ENCODE assay signal across 1 cellular context in the genomic region with DNA sequence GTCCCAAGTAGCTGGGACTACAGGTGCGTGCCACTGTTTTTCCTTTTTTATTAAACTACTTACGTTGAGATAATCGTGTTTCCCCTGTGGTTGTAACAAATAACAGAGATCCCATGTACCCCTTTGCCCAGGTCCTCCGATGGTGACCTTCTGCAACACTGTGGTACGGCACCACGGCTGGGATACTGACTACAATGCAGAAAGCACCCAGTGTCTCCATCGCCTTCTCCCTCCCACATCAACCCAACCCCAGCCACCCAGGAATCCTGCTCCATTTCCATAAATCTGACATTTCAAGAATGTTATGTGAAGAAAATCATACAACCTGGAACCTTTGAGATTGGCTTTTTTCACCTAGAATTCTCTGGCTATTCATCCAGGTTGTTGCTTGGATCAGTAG.
TF ChIP-seq lines count a peak whose summit lies in the region.

No MANE protein-coding gene starts in this region.

TF ChIP-seq in WTC11, 78 proteins besides CTCF, POLR2A, EP300 and RAD21 (continued from another document):
- no peak for TF ChIP-seq RELA (CRISPR knock-in tag; IDR thresholded peaks at IDR 0.05; ENCODE audit: borderline replicate concordance)
- TF ChIP-seq, protein P1, sequence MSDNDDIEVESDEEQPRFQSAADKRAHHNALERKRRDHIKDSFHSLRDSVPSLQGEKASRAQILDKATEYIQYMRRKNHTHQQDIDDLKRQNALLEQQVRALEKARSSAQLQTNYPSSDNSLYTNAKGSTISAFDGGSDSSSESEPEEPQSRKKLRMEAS (CRISPR knock-in tag; IDR thresholded peaks at IDR 0.05), result no peak
- TF ChIP-seq TEAD1 (CRISPR knock-in tag; IDR thresholded peaks at IDR 0.05), result no peak
- TF ChIP-seq, protein P2, sequence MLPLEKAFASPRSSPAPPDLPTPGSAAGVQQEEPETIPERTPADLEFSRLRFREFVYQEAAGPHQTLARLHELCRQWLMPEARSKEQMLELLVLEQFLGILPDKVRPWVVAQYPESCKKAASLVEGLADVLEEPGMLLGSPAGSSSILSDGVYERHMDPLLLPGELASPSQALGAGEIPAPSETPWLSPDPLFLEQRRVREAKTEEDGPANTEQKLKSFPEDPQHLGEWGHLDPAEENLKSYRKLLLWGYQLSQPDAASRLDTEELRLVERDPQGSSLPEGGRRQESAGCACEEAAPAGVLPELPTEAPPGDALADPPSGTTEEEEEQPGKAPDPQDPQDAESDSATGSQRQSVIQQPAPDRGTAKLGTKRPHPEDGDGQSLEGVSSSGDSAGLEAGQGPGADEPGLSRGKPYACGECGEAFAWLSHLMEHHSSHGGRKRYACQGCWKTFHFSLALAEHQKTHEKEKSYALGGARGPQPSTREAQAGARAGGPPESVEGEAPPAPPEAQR (CRISPR knock-in tag; IDR thresholded peaks at IDR 0.05), result no peak
- TF ChIP-seq, protein P3, sequence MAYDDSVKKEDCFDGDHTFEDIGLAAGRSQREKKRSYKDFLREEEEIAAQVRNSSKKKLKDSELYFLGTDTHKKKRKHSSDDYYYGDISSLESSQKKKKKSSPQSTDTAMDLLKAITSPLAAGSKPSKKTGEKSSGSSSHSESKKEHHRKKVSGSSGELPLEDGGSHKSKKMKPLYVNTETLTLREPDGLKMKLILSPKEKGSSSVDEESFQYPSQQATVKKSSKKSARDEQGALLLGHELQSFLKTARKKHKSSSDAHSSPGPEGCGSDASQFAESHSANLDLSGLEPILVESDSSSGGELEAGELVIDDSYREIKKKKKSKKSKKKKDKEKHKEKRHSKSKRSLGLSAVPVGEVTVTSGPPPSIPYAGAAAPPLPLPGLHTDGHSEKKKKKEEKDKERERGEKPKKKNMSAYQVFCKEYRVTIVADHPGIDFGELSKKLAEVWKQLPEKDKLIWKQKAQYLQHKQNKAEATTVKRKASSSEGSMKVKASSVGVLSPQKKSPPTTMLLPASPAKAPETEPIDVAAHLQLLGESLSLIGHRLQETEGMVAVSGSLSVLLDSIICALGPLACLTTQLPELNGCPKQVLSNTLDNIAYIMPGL (CRISPR knock-in tag; IDR thresholded peaks at IDR 0.05), result no peak
- TF ChIP-seq, protein P4, sequence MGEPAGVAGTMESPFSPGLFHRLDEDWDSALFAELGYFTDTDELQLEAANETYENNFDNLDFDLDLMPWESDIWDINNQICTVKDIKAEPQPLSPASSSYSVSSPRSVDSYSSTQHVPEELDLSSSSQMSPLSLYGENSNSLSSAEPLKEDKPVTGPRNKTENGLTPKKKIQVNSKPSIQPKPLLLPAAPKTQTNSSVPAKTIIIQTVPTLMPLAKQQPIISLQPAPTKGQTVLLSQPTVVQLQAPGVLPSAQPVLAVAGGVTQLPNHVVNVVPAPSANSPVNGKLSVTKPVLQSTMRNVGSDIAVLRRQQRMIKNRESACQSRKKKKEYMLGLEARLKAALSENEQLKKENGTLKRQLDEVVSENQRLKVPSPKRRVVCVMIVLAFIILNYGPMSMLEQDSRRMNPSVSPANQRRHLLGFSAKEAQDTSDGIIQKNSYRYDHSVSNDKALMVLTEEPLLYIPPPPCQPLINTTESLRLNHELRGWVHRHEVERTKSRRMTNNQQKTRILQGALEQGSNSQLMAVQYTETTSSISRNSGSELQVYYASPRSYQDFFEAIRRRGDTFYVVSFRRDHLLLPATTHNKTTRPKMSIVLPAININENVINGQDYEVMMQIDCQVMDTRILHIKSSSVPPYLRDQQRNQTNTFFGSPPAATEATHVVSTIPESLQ (CRISPR knock-in tag; IDR thresholded peaks at IDR 0.05), result no peak
- no peak for TF ChIP-seq ZNF263 (CRISPR knock-in tag; IDR thresholded peaks at IDR 0.05; ENCODE audit: low read depth)
- no peak for TF ChIP-seq ESRRA (CRISPR knock-in tag; IDR thresholded peaks at IDR 0.05; ENCODE audit: borderline replicate concordance)
- TF ChIP-seq, protein P5, sequence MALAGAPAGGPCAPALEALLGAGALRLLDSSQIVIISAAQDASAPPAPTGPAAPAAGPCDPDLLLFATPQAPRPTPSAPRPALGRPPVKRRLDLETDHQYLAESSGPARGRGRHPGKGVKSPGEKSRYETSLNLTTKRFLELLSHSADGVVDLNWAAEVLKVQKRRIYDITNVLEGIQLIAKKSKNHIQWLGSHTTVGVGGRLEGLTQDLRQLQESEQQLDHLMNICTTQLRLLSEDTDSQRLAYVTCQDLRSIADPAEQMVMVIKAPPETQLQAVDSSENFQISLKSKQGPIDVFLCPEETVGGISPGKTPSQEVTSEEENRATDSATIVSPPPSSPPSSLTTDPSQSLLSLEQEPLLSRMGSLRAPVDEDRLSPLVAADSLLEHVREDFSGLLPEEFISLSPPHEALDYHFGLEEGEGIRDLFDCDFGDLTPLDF (CRISPR knock-in tag; IDR thresholded peaks at IDR 0.05), result no peak
- no peak for TF ChIP-seq IRF2 (CRISPR knock-in tag; IDR thresholded peaks at IDR 0.05; ENCODE audit: borderline replicate concordance, low read depth)
- TF ChIP-seq ZNF671 (CRISPR knock-in tag; IDR thresholded peaks at IDR 0.05), result no peak
- TF ChIP-seq, protein P6, sequence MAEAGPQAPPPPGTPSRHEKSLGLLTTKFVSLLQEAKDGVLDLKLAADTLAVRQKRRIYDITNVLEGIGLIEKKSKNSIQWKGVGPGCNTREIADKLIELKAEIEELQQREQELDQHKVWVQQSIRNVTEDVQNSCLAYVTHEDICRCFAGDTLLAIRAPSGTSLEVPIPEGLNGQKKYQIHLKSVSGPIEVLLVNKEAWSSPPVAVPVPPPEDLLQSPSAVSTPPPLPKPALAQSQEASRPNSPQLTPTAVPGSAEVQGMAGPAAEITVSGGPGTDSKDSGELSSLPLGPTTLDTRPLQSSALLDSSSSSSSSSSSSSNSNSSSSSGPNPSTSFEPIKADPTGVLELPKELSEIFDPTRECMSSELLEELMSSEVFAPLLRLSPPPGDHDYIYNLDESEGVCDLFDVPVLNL (CRISPR knock-in tag; IDR thresholded peaks at IDR 0.05; ENCODE audit: borderline replicate concordance, low read depth), result no peak
TF ChIP-seq in WTC11: peak in this region for 0.
